Comparison of ENCODE assay signal across 1 cellular context in genomic region chr5:143105216-143105905, GRCh38.
TF ChIP-seq lines count a peak whose summit lies in the region.

No MANE protein-coding gene starts in this region.

TF ChIP-seq in HEK293, 187 proteins besides CTCF, POLR2A, EP300 and RAD21 (continued from another document):
- peak; percentile 53; the same call in 1 of the 2 replicates for TF ChIP-seq AEBP2 (tag by site-specific recombination; IDR thresholded peaks at IDR 0.05; ENCODE audit: borderline replicate concordance)
- no peak for TF ChIP-seq ZFP41 (tag by site-specific recombination; IDR thresholded peaks at IDR 0.05; ENCODE audit: borderline replicate concordance)
- TF ChIP-seq ZNF354C (tag by site-specific recombination; IDR thresholded peaks at IDR 0.05; ENCODE audit: borderline replicate concordance, low read depth), result 0 out of 2 replicates have a peak, but pooled peaks have one; percentile 11
- 0 out of 2 replicates have a peak, but pooled peaks have one; percentile 29 for TF ChIP-seq ZNF16 (tag by site-specific recombination; IDR thresholded peaks at IDR 0.05; ENCODE audit: low read depth)
- TF ChIP-seq ZNF19 (tag by site-specific recombination; IDR thresholded peaks at IDR 0.05; ENCODE audit: low read depth), result peak; percentile 82; the same call in 1 of the 2 replicates
- peak; percentile 83 for TF ChIP-seq ZFP37 (tag by site-specific recombination; IDR thresholded peaks at IDR 0.05)
- no peak for TF ChIP-seq ZNF596 (tag by site-specific recombination; IDR thresholded peaks at IDR 0.05)
- TF ChIP-seq ZBTB44 (tag by site-specific recombination; IDR thresholded peaks at IDR 0.05), result no peak
- TF ChIP-seq ZNF362 (tag by site-specific recombination; IDR thresholded peaks at IDR 0.05), result no peak
- no peak for TF ChIP-seq ZNF274 (IDR thresholded peaks at IDR 0.05; ENCODE audit: low read length)
- no peak for TF ChIP-seq ZNF274 (tag by site-specific recombination; IDR thresholded peaks at IDR 0.05; ENCODE audit: borderline replicate concordance)
- TF ChIP-seq ZNF791 (tag by site-specific recombination; IDR thresholded peaks at IDR 0.05), result peak; percentile 81
- peak; percentile 87 for TF ChIP-seq ZNF510 (tag by site-specific recombination; IDR thresholded peaks at IDR 0.05; ENCODE audit: insufficient replicate concordance)
- no peak; the same call in 1 of the 2 replicates for TF ChIP-seq ZNF146 (tag by site-specific recombination; IDR thresholded peaks at IDR 0.05)
- no peak for TF ChIP-seq EGR2 (tag by site-specific recombination; IDR thresholded peaks at IDR 0.05; ENCODE audit: low read depth)
